In genomic region chr1:10080523-10080922, GRCh38 we compare ENCODE assay signal across 8 cellular contexts.
"Had no signal": no experiment of that assay in that cellular context is flagged by ENCODE, and none has a peak within 500 bp of the region (broad histone marks: within the 10 kb centered on the region; RNA-seq: fewer than 3 reads in every experiment).

No MANE protein-coding gene starts in this region.

- ATAC-seq: HepG2 had no signal

- H3K27me3 Mint-ChIP-seq: IgD-negative memory B cell had no signal

- H3K9ac ChIP-seq: KMS-11 had no signal

- FAIRE-seq: HepG2, HTR-8/SVneo had no signal

- H3K4me3 Mint-ChIP-seq: IgD-negative memory B cell had no signal

- H3K27ac ChIP-seq: HL-60, KMS-11 had no signal

- DNase-seq: IMR-90, KBM-7, KG1 had no signal

- H3K4me2 ChIP-seq: KMS-11 had no signal
